Comparison of ENCODE assay signal across 26 cellular contexts in the genomic region with DNA sequence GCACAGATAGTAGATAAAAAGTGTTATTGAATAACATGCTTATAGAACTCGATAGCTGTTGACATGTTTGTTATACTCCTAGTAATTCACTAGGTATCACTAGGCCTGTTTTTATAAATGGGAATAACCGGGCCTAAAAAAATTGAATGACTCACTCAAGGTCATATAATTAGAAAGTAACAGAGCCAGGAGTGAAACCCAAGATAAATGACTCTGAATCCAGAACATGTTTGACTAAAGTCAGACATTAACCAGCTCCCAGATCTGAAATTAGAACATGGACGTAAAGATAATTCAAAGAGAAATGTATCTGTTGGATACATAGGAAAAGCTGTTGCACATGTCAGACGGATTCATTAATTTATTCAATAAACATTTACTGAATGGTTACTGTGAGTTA. TPM values are rescaled to one million over a fixed set of nuclear protein-coding genes. Genes with fewer than 3 reads are reported as not detected.
A peak's percentile ranks its signal among the peaks of the same experiment; 100 is the strongest.
DNase-seq lines count a peak whose midpoint lies in the region; ATAC-seq, FAIRE-seq and TF ChIP-seq lines count a peak whose summit lies in the region.
"Had no signal": no experiment of that assay in that cellular context is flagged by ENCODE, and none has a peak within 500 bp of the region (broad histone marks: within the 10 kb centered on the region; RNA-seq: fewer than 3 reads in every experiment).

No MANE protein-coding gene starts in this region.

- no peak for FAIRE-seq in A549 (lab: Jason Lieb, UNC)
- FAIRE-seq in H1 (lab: Jason Lieb, UNC), result no peak
- FAIRE-seq: keratinocyte had no signal

- no peak overlapping the region for H3K18ac ChIP-seq in H1 (ENCODE audit: extremely low read depth, low read length)

- H3K36me3 Mint-ChIP-seq in Calu3 (ENCODE audit: insufficient read depth, unreplicated experiment), result no peaks in the 10 kb centered on the region
- H3K36me3 Mint-ChIP-seq: naive thymus-derived CD8-positive, alpha-beta T cell had no signal

- H3K4me3 Mint-ChIP-seq in Calu3 (ENCODE audit: low read depth, unreplicated experiment), result no peak overlapping the region
- H3K4me3 Mint-ChIP-seq: activated T-cell treated with anti-CD3 and anti-CD28 coated beads, Interleukin-2, amount 50 U/mL, for 72 hours; brain; naive thymus-derived CD8-positive, alpha-beta T cell had no signal

- no peak overlapping the region for H3K27ac Mint-ChIP-seq in Calu3 (ENCODE audit: unreplicated experiment)
- H3K27ac Mint-ChIP-seq: activated T-cell treated with anti-CD3 and anti-CD28 coated beads, Interleukin-2, amount 50 U/mL, for 72 hours; naive thymus-derived CD8-positive, alpha-beta T cell; progenitor cell of endocrine pancreas had no signal

- H3K56ac ChIP-seq in H1 (replicated peaks; ENCODE audit: insufficient read length, low read depth, low read length), result peak overlapping the region; percentile 71

- H3K79me1 ChIP-seq in H1 (ENCODE audit: low read depth, low read length), result no peaks in the 10 kb centered on the region

- H3K27me3 Mint-ChIP-seq in Calu3 (ENCODE audit: unreplicated experiment), result no peaks in the 10 kb centered on the region
- H3K27me3 Mint-ChIP-seq: brain, progenitor cell of endocrine pancreas had no signal

- H3K9me3 ChIP-seq in A549 (no peaks in the 10 kb centered on the region), H1 (ENCODE audit: insufficient read depth in 2 of 2, low read depth in 1 of 2, low read length in 1 of 2) (no peaks in the 10 kb centered on the region)
- H3K9me3 ChIP-seq: BLaER1, lower lobe of right lung, transverse colon had no signal

- no peak overlapping the region for H3K9ac ChIP-seq in H1 (replicated peaks in 1 of 4; ENCODE audit: extremely low read depth in 1 of 4, low read depth in 3 of 4, low read length in 3 of 4)
- H3K9ac ChIP-seq: BLaER1 had no signal

- no peak overlapping the region for H2BK5ac ChIP-seq in H1 (ENCODE audit: low read depth, low read length)

- no peaks in the 10 kb centered on the region for H3K9me3 Mint-ChIP-seq in Calu3 (ENCODE audit: low read depth, unreplicated experiment)
- H3K9me3 Mint-ChIP-seq: activated T-cell treated with anti-CD3 and anti-CD28 coated beads, Interleukin-2, amount 50 U/mL, for 72 hours; naive thymus-derived CD8-positive, alpha-beta T cell had no signal

- H3K4me1 ChIP-seq in A549, result peaks cover 10% of the 10 kb centered on the region; the same call in 2 of the 3 replicates
- H3K4me1 ChIP-seq in H1 (replicated peaks in 1 of 4; ENCODE audit: control insufficient read depth in 3 of 4, insufficient read depth in 4 of 4, low read length in 3 of 4), result no peaks in the 10 kb centered on the region; a peak in 1 of 7 replicates
- H3K4me1 ChIP-seq: BLaER1, lower lobe of right lung, transverse colon had no signal

- H4K8ac ChIP-seq in H1 (ENCODE audit: extremely low read depth, insufficient read depth, low read length), result no peak overlapping the region

- intact Hi-C loops in Calu3 (cut with micrococcal nuclease; ENCODE audit: unreplicated experiment), result no loop called here

- no peak for TF ChIP-seq RAD21 in A549 (conservative IDR thresholded peaks at IDR 0.05 in 1 of 2, IDR thresholded peaks at IDR 0.05 in 1 of 2)
- no peak for TF ChIP-seq RAD21 in H1 (IDR thresholded peaks at IDR 0.05 in 1 of 2, conservative IDR thresholded peaks at IDR 0.05 in 1 of 2; ENCODE audit: low read depth in 2 of 2, low read length in 2 of 2)

- peaks cover 10% of the 10 kb centered on the region for H3K4me1 Mint-ChIP-seq in Calu3 (ENCODE audit: low read depth, unreplicated experiment)
- H3K4me1 Mint-ChIP-seq: naive thymus-derived CD8-positive, alpha-beta T cell had no signal

- no peak overlapping the region for H2BK20ac ChIP-seq in H1 (ENCODE audit: low read length)

- no peaks in the 10 kb centered on the region for H3K79me2 ChIP-seq in H1 (ENCODE audit: control insufficient read depth in 1 of 2, insufficient read depth in 2 of 2, low read length in 2 of 2)

- TF ChIP-seq POLR2A in A549 (IDR thresholded peaks at IDR 0.05; ENCODE audit: low read length) (no peak), H1 (IDR thresholded peaks at IDR 0.05; ENCODE audit: control extremely low read depth in 1 of 2, low read depth in 2 of 2, low read length in 2 of 2) (no peak)

- H3K23me2 ChIP-seq in H1 (ENCODE audit: low read depth, low read length), result no peaks in the 10 kb centered on the region

- 24% methylated on average over 4 of the region's 4 CpGs for WGBS in A549 (ENCODE audit: missing lambda C conversion rate)
- 94% methylated on average over 4 of the region's 4 CpGs; no CpG with 5 or more reads in 1 of the 2 experiments for WGBS in H1 (ENCODE audit: extremely low coverage in 1 of 2, insufficient coverage in 1 of 2, insufficient read length in 1 of 2, insufficient replicate concordance in 2 of 2, low coverage in 1 of 2, low lambda C conversion rate in 2 of 2, missing lambda C conversion rate in 1 of 2), 2 experiments

- no peak overlapping the region for H4K5ac ChIP-seq in H1 (ENCODE audit: insufficient read length, low read depth, low read length)

- H2AK5ac ChIP-seq in H1 (ENCODE audit: low read depth, low read length), result no peak overlapping the region

- TF ChIP-seq CTCF in A549 (IDR thresholded peaks at IDR 0.05) (no peak), H1 (IDR thresholded peaks at IDR 0.05; ENCODE audit: control extremely low read depth in 1 of 3, insufficient read depth in 1 of 3, low read depth in 1 of 3, low read length in 3 of 3) (no peak), Calu3 (IDR thresholded peaks at IDR 0.05; ENCODE audit: unreplicated experiment) (no peak)

- no peak overlapping the region for H3K4me3 ChIP-seq in A549
- H3K4me3 ChIP-seq in H1 (ENCODE audit: extremely low read depth in 1 of 4, insufficient read depth in 2 of 4, low read depth in 3 of 4, low read length in 4 of 4), result no peak overlapping the region
- H3K4me3 ChIP-seq: BLaER1, lower lobe of right lung, transverse colon had no signal

- BruUV-seq in Calu3 (replicated peaks; lab: Mats Ljungman, UMichigan), result no TSS peak

- DNase-seq in A549 (ENCODE audit: low read depth in 1 of 2, low spot score in 1 of 2) (no peak), RPMI7951 (ENCODE audit: low read depth) (peak; percentile 37), H1 (ENCODE audit: low read depth in 1 of 2, low spot score in 2 of 2) (no peak), kidney glomerular epithelial cell (lab: John Stamatoyannopoulos, UW) (peak; percentile 18), RPMI8226 (no peak), Calu3 (no peak)
- no peak for DNase-seq in activated CD4-positive, alpha-beta T cell treated with anti-CD3 and anti-CD28 coated beads, Interleukin-2, amount 50 U/mL, for 48 hours
- DNase-seq: activated CD4-positive, alpha-beta T cell treated with anti-CD3 and anti-CD28 coated beads, Interleukin-2, amount 50 U/mL, for 1 hour; activated CD4-positive, CD25-positive, alpha-beta regulatory T cell; activated T-cell treated with anti-CD3 and anti-CD28 coated beads, Interleukin-2, amount 50 U/mL, for 72 hours; EL; H7; KG1; lower lobe of right lung; naive thymus-derived CD8-positive, alpha-beta T cell; NCI-H2029 treated with DMSO at 0.1 percent for 48 hours; NCI-H2227 treated with DMSO at 0.1 percent for 48 hours; NCI-H69; stimulated activated CD4-positive, alpha-beta T cell treated with anti-CD3 and anti-CD28 coated beads, Interleukin-4, amount 100 ng/mL, for 24 hours; transverse colon had no signal

- H2BK120ac ChIP-seq in H1 (replicated peaks; ENCODE audit: low read depth, low read length), result no peak overlapping the region

- H2BK15ac ChIP-seq in H1 (ENCODE audit: low read length), result no peak overlapping the region

- H3K4ac ChIP-seq in H1 (replicated peaks; ENCODE audit: insufficient read length, low read depth, low read length), result no peak overlapping the region

- no peak overlapping the region for H4K91ac ChIP-seq in H1 (replicated peaks; ENCODE audit: insufficient read length, low read length)

- H3K14ac ChIP-seq in H1 (ENCODE audit: insufficient read length), result no peak overlapping the region

- peak overlapping the region; percentile 39 for H3K4me2 ChIP-seq in A549
- no peak overlapping the region for H3K4me2 ChIP-seq in H1 (ENCODE audit: insufficient read depth in 1 of 2, low read depth in 2 of 2, low read length in 2 of 2)
- H3K4me2 ChIP-seq: BLaER1 had no signal

- no peak overlapping the region for H3K23ac ChIP-seq in H1 (ENCODE audit: insufficient read length)

- no peak overlapping the region for H3K27ac ChIP-seq in A549
- H3K27ac ChIP-seq in H1 (ENCODE audit: low read depth, low read length), result no peak overlapping the region
- H3K27ac ChIP-seq: BLaER1, lower lobe of right lung, transverse colon had no signal

- CTCF ChIA-PET in A549 (lab: Yijun Ruan, JAX) (interaction anchor here (0.9 kb wide), 1 partner anchor 11 kb away, joined by 3 read pairs; no protein-coding TSS in a partner anchor), H1 (lab: Charles Lee; ENCODE audit: partially characterized antibody) (interaction anchor here (0.9 to 1.0 kb wide), 2 partner anchors 27 to 57 kb away, joined by 3 read pairs; no protein-coding TSS in a partner anchor), Calu3 (lab: Charles Lee) (no interaction called here)

- TF ChIP-seq EP300 in A549 (IDR thresholded peaks at IDR 0.05) (no peak), H1 (IDR thresholded peaks at IDR 0.05; ENCODE audit: borderline replicate concordance in 1 of 2, low read depth in 2 of 2, low read length in 2 of 2) (no peak)

- POLR2A ChIA-PET in A549 (lab: Yijun Ruan, JAX), result no interaction called here
- POLR2A ChIA-PET in H1 (lab: Charles Lee; ENCODE audit: partially characterized antibody), result no interaction called here

- no peaks in the 10 kb centered on the region for H3K36me3 ChIP-seq in H1 (ENCODE audit: control insufficient read depth in 2 of 4, insufficient read depth in 4 of 4, low read length in 3 of 4)
- H3K36me3 ChIP-seq: BLaER1, lower lobe of right lung, transverse colon had no signal

- no peaks in the 10 kb centered on the region for H3K27me3 ChIP-seq in H1 (replicated peaks in 1 of 4; ENCODE audit: control insufficient read depth in 3 of 4, extremely low read depth in 1 of 4, insufficient read depth in 3 of 4, low read length in 3 of 4)
- H3K27me3 ChIP-seq: BLaER1, transverse colon had no signal

- H4K20me1 ChIP-seq in H1 (replicated peaks in 1 of 2; ENCODE audit: control insufficient read depth in 1 of 2, insufficient read depth in 2 of 2, low read length in 2 of 2), result no peaks in the 10 kb centered on the region
- H4K20me1 ChIP-seq: BLaER1 had no signal

- no peak for ATAC-seq in A549
- ATAC-seq in HG03460 (IDR thresholded peaks at IDR 0.05; ENCODE audit: unreplicated experiment), result no peak
- ATAC-seq: activated T-cell treated with anti-CD3 and anti-CD28 coated beads, Interleukin-2, amount 50 U/mL, for 72 hours; lower lobe of right lung; naive thymus-derived CD8-positive, alpha-beta T cell had no signal

- no peak overlapping the region for H2BK12ac ChIP-seq in H1 (ENCODE audit: low read depth, low read length)

- H2AFZ ChIP-seq in H1 (ENCODE audit: low read length), result no peak overlapping the region

RNA-seq across cellular contexts. Expression of gene RGS17, which starts 26.9 kb away (rescaled TPM):
- polyA plus RNA-seq in A549 (2011; rRNA removed), result 9.5 and 9.8 TPM in 2 replicates
- 1.9 TPM in 2 replicates for polyA plus RNA-seq in A549 (2012; cell fraction: cytosol; rRNA removed)
- 1.1 and 1.9 TPM in 2 replicates for polyA plus RNA-seq in A549 (2012; cell fraction: nucleus; rRNA removed)
- polyA plus RNA-seq in A549 (2017; fragmentation: RNase III; extraction: RNeasy Plus Mini Kit Qiagen cat#74134 plus additional on column Dnase treatment), result 2.5 to 3.2 TPM (median 2.5 TPM) in 3 replicates
- polyA minus RNA-seq in A549 (2011; rRNA and poly(A)+ RNA removed), result 2.7 and 4.2 TPM in 2 replicates
- 3.2 and 4.4 TPM in 2 replicates for total RNA-seq in RPMI7951 (2014; rRNA removed; shearing (Covaris generic))
- total RNA-seq in H1 (2021; fragmentation: NEBNext Ultra II Directional; extraction: Animal tissue kit (Norgen Biotek cat#: 25700)), result 10.7 and 12.2 TPM in 2 replicates
- polyA plus RNA-seq in H1 (2011; rRNA removed), result 2.0 and 2.3 TPM in 2 replicates
- polyA plus RNA-seq in H1 (2011; cell fraction: cytosol; rRNA removed), result 2.4 TPM
- polyA plus RNA-seq in H1 (2011; cell fraction: nucleus; rRNA removed), result 4.0 TPM
- polyA plus RNA-seq in H1 (2012, experiment 1 of 2), result 1.9 to 4.3 TPM (median 2.4 TPM) in 4 replicates
- 0.54 TPM for polyA plus RNA-seq in H1 (2012, experiment 2 of 2)
- polyA plus RNA-seq in H1 (2013, experiment 1 of 2), result 11.1 TPM
- polyA plus RNA-seq in H1 (2013, experiment 2 of 2), result 9.0 TPM
- 6.2 and 6.8 TPM in 2 replicates for polyA minus RNA-seq in H1 (2011; rRNA and poly(A)+ RNA removed)
- 6.7 TPM for polyA minus RNA-seq in H1 (2011; cell fraction: cytosol; rRNA and poly(A)+ RNA removed)
- 18.0 TPM for polyA minus RNA-seq in H1 (2011; cell fraction: nucleus; rRNA and poly(A)+ RNA removed)
- total RNA-seq in Calu3 (2022), result 0.64 and 0.78 TPM in 2 replicates
- total RNA-seq: activated T-cell treated with anti-CD3 and anti-CD28 coated beads, Interleukin-2, amount 50 U/mL, for 72 hours; naive thymus-derived CD8-positive, alpha-beta T cell; T-helper 1 cell treated with Interleukin-12 subunit alpha and Interleukin-12 subunit beta and Interleukin-4 antibody, amounts not matched to agents 30 ng/mL and 1 ng/mL, for 36 hours had no signal

Comparison
In these comparisons a context has a peak if more than half of its experiments do, and no peak if none do; other contexts are left out.
1. DNase-seq: peak in RPMI7951 (single experiment) and kidney glomerular epithelial cell (single experiment); none in A549 (0 of 2), H1 (0 of 2), RPMI8226 (single experiment), Calu3 (single experiment) and activated CD4-positive, alpha-beta T cell treated with anti-CD3 and anti-CD28 coated beads, Interleukin-2, amount 50 U/mL, for 48 hours (0 of 2).